1 cellular context compared by ENCODE assay signal in the genomic region with DNA sequence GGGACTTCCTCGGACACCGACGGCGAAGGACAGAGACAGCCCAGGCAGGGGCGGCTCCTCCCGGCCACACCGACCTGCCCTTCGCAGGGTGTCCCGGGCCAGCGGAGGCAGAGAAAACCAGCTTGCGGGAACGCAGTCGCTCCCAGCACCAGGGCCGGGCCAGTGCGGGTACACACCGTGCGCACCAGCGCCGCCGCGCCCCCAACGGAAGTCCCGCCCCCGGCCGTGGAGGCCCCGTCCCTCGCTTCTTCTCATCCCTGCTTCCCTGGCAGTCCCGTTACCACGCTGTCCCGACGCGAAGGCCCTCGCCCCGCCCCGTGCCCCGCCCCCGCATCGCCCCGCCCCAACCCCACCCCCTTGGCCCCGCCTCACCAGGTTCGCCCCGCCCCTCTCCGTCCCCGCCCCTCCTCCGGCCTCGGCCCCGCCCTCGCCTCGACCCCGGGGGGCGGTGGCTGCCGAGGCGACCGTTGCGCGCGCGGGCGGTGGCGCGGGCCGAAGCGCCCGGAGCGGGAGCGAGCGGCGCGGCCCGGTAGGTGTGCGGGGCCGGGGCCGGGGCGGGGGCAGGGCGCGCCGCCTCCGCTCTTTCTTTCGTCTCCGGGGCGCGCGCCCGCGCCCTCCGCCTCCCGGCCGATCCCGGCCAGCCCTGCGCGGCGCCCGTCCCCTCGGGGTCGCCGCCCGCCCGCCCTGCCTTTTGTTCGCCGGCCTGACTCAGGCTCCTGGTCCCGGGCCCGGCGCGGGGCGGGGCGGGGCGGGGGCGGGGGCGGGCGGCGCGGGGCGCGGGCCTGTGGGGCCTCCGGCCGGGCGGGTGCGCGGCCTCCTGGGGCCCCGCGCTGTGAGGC.
TF ChIP-seq lines count a peak whose summit lies in the region.

A gene with protein sequence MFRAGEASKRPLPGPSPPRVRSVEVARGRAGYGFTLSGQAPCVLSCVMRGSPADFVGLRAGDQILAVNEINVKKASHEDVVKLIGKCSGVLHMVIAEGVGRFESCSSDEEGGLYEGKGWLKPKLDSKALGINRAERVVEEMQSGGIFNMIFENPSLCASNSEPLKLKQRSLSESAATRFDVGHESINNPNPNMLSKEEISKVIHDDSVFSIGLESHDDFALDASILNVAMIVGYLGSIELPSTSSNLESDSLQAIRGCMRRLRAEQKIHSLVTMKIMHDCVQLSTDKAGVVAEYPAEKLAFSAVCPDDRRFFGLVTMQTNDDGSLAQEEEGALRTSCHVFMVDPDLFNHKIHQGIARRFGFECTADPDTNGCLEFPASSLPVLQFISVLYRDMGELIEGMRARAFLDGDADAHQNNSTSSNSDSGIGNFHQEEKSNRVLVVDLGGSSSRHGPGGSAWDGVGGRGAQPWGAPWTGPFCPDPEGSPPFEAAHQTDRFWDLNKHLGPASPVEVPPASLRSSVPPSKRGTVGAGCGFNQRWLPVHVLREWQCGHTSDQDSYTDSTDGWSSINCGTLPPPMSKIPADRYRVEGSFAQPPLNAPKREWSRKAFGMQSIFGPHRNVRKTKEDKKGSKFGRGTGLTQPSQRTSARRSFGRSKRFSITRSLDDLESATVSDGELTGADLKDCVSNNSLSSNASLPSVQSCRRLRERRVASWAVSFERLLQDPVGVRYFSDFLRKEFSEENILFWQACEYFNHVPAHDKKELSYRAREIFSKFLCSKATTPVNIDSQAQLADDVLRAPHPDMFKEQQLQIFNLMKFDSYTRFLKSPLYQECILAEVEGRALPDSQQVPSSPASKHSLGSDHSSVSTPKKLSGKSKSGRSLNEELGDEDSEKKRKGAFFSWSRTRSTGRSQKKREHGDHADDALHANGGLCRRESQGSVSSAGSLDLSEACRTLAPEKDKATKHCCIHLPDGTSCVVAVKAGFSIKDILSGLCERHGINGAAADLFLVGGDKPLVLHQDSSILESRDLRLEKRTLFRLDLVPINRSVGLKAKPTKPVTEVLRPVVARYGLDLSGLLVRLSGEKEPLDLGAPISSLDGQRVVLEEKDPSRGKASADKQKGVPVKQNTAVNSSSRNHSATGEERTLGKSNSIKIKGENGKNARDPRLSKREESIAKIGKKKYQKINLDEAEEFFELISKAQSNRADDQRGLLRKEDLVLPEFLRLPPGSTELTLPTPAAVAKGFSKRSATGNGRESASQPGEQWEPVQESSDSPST (N-terminal part only) (plus strand): TSS at position 451 of the 839 bp plus-strand sequence. CDS start 23,150 bp downstream, outside the sequence.

TF ChIP-seq in HepG2, 621 proteins besides CTCF, POLR2A, EP300 and RAD21 (continued from another document and continues in another):
- TF ChIP-seq, protein P1, sequence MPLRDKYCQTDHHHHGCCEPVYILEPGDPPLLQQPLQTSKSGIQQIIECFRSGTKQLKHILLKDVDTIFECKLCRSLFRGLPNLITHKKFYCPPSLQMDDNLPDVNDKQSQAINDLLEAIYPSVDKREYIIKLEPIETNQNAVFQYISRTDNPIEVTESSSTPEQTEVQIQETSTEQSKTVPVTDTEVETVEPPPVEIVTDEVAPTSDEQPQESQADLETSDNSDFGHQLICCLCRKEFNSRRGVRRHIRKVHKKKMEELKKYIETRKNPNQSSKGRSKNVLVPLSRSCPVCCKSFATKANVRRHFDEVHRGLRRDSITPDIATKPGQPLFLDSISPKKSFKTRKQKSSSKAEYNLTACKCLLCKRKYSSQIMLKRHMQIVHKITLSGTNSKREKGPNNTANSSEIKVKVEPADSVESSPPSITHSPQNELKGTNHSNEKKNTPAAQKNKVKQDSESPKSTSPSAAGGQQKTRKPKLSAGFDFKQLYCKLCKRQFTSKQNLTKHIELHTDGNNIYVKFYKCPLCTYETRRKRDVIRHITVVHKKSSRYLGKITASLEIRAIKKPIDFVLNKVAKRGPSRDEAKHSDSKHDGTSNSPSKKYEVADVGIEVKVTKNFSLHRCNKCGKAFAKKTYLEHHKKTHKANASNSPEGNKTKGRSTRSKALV (CRISPR knock-in tag; IDR thresholded peaks at IDR 0.05): peak; percentile 79
- TF ChIP-seq ZNF720 (CRISPR knock-in tag; IDR thresholded peaks at IDR 0.05): no peak
- TF ChIP-seq, protein P2, sequence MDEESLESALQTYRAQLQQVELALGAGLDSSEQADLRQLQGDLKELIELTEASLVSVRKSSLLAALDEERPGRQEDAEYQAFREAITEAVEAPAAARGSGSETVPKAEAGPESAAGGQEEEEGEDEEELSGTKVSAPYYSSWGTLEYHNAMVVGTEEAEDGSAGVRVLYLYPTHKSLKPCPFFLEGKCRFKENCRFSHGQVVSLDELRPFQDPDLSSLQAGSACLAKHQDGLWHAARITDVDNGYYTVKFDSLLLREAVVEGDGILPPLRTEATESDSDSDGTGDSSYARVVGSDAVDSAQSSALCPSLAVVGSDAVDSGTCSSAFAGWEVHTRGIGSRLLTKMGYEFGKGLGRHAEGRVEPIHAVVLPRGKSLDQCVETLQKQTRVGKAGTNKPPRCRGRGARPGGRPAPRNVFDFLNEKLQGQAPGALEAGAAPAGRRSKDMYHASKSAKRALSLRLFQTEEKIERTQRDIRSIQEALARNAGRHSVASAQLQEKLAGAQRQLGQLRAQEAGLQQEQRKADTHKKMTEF (CRISPR knock-in tag; IDR thresholded peaks at IDR 0.05): peak; percentile 62; the same call in 1 of the 2 replicates
- peak; percentile 52; the same call in 1 of the 2 replicates for TF ChIP-seq GFI1 (CRISPR knock-in tag; IDR thresholded peaks at IDR 0.05; ENCODE audit: borderline replicate concordance)
- no peak for TF ChIP-seq ZNF672 (CRISPR knock-in tag; IDR thresholded peaks at IDR 0.05)
- no peak for TF ChIP-seq JDP2 (CRISPR knock-in tag; IDR thresholded peaks at IDR 0.05; ENCODE audit: borderline replicate concordance)
- no peak for TF ChIP-seq SCMH1 (CRISPR knock-in tag; IDR thresholded peaks at IDR 0.05; ENCODE audit: borderline replicate concordance)
- TF ChIP-seq SSRP1 (CRISPR knock-in tag; IDR thresholded peaks at IDR 0.05): no peak
- TF ChIP-seq ZSCAN9 (CRISPR knock-in tag; IDR thresholded peaks at IDR 0.05; ENCODE audit: borderline replicate concordance): no peak
- no peak for TF ChIP-seq ZNF75D (CRISPR knock-in tag; IDR thresholded peaks at IDR 0.05; ENCODE audit: borderline replicate concordance)
- TF ChIP-seq ZC3H13 (CRISPR knock-in tag; IDR thresholded peaks at IDR 0.05): no peak; the same call in none of the 2 replicates
- no peak for TF ChIP-seq ZNF230 (CRISPR knock-in tag; IDR thresholded peaks at IDR 0.05)
- TF ChIP-seq ZNF546 (CRISPR knock-in tag; conservative IDR thresholded peaks at IDR 0.05): no peak
- no peak for TF ChIP-seq ZNF790 (CRISPR knock-in tag; IDR thresholded peaks at IDR 0.05; ENCODE audit: borderline replicate concordance)
- TF ChIP-seq KDM1A (CRISPR knock-in tag; IDR thresholded peaks at IDR 0.05): no peak
- TF ChIP-seq, protein P3, sequence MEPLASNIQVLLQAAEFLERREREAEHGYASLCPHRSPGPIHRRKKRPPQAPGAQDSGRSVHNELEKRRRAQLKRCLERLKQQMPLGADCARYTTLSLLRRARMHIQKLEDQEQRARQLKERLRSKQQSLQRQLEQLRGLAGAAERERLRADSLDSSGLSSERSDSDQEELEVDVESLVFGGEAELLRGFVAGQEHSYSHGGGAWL (CRISPR knock-in tag; IDR thresholded peaks at IDR 0.05): peak; percentile 62
- TF ChIP-seq, protein P4, sequence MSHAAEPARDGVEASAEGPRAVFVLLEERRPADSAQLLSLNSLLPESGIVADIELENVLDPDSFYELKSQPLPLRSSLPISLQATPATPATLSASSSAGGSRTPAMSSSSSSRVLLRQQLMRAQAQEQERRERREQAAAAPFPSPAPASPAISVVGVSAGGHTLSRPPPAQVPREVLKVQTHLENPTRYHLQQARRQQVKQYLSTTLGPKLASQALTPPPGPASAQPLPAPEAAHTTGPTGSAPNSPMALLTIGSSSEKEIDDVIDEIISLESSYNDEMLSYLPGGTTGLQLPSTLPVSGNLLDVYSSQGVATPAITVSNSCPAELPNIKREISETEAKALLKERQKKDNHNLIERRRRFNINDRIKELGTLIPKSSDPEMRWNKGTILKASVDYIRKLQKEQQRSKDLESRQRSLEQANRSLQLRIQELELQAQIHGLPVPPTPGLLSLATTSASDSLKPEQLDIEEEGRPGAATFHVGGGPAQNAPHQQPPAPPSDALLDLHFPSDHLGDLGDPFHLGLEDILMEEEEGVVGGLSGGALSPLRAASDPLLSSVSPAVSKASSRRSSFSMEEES (CRISPR knock-in tag; IDR thresholded peaks at IDR 0.05): no peak
- no peak for TF ChIP-seq EED (CRISPR knock-in tag; IDR thresholded peaks at IDR 0.05)
- no peak for TF ChIP-seq KDM5A (IDR thresholded peaks at IDR 0.05; ENCODE audit: borderline replicate concordance, low read length)
- TF ChIP-seq, protein P5, sequence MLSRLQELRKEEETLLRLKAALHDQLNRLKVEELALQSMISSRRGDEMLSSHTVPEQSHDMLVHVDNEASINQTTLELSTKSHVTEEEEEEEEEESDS (CRISPR knock-in tag; IDR thresholded peaks at IDR 0.05; ENCODE audit: borderline replicate concordance): no peak
- TF ChIP-seq, protein P6, sequence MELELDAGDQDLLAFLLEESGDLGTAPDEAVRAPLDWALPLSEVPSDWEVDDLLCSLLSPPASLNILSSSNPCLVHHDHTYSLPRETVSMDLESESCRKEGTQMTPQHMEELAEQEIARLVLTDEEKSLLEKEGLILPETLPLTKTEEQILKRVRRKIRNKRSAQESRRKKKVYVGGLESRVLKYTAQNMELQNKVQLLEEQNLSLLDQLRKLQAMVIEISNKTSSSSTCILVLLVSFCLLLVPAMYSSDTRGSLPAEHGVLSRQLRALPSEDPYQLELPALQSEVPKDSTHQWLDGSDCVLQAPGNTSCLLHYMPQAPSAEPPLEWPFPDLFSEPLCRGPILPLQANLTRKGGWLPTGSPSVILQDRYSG (CRISPR knock-in tag; IDR thresholded peaks at IDR 0.05): no peak
- TF ChIP-seq, protein P7, sequence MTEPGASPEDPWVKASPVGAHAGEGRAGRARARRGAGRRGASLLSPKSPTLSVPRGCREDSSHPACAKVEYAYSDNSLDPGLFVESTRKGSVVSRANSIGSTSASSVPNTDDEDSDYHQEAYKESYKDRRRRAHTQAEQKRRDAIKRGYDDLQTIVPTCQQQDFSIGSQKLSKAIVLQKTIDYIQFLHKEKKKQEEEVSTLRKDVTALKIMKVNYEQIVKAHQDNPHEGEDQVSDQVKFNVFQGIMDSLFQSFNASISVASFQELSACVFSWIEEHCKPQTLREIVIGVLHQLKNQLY (CRISPR knock-in tag; IDR thresholded peaks at IDR 0.05): no peak
- TF ChIP-seq MED1 (CRISPR knock-in tag; IDR thresholded peaks at IDR 0.05): peak; percentile 54; the same call in 1 of the 2 replicates
- TF ChIP-seq, protein P8, sequence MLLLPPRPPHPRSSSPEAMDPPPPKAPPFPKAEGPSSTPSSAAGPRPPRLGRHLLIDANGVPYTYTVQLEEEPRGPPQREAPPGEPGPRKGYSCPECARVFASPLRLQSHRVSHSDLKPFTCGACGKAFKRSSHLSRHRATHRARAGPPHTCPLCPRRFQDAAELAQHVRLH (CRISPR knock-in tag; IDR thresholded peaks at IDR 0.05; ENCODE audit: borderline replicate concordance, low read depth): peak; percentile 28; the same call in 1 of the 2 replicates
- no peak for TF ChIP-seq ZNF124 (CRISPR knock-in tag; IDR thresholded peaks at IDR 0.05)
- no peak for TF ChIP-seq WIZ (CRISPR knock-in tag; IDR thresholded peaks at IDR 0.05)
- TF ChIP-seq, protein P9, sequence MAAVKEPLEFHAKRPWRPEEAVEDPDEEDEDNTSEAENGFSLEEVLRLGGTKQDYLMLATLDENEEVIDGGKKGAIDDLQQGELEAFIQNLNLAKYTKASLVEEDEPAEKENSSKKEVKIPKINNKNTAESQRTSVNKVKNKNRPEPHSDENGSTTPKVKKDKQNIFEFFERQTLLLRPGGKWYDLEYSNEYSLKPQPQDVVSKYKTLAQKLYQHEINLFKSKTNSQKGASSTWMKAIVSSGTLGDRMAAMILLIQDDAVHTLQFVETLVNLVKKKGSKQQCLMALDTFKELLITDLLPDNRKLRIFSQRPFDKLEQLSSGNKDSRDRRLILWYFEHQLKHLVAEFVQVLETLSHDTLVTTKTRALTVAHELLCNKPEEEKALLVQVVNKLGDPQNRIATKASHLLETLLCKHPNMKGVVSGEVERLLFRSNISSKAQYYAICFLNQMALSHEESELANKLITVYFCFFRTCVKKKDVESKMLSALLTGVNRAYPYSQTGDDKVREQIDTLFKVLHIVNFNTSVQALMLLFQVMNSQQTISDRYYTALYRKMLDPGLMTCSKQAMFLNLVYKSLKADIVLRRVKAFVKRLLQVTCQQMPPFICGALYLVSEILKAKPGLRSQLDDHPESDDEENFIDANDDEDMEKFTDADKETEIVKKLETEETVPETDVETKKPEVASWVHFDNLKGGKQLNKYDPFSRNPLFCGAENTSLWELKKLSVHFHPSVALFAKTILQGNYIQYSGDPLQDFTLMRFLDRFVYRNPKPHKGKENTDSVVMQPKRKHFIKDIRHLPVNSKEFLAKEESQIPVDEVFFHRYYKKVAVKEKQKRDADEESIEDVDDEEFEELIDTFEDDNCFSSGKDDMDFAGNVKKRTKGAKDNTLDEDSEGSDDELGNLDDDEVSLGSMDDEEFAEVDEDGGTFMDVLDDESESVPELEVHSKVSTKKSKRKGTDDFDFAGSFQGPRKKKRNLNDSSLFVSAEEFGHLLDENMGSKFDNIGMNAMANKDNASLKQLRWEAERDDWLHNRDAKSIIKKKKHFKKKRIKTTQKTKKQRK (IDR thresholded peaks at IDR 0.05; ENCODE audit: low read length): no peak
- TF ChIP-seq, protein P10, sequence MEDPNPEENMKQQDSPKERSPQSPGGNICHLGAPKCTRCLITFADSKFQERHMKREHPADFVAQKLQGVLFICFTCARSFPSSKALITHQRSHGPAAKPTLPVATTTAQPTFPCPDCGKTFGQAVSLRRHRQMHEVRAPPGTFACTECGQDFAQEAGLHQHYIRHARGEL (CRISPR knock-in tag; IDR thresholded peaks at IDR 0.05): no peak
- TF ChIP-seq ZNF761 (CRISPR knock-in tag; conservative IDR thresholded peaks at IDR 0.05): no peak; the same call in 1 of the 2 replicates
- TF ChIP-seq ATM (IDR thresholded peaks at IDR 0.05; ENCODE audit: borderline replicate concordance): no peak
- TF ChIP-seq CREM (IDR thresholded peaks at IDR 0.05): no peak
- no peak for TF ChIP-seq CREM (CRISPR knock-in tag; IDR thresholded peaks at IDR 0.05)
- no peak for TF ChIP-seq HCFC1 (IDR thresholded peaks at IDR 0.05; ENCODE audit: low read depth, low read length)
- TF ChIP-seq, protein P11, sequence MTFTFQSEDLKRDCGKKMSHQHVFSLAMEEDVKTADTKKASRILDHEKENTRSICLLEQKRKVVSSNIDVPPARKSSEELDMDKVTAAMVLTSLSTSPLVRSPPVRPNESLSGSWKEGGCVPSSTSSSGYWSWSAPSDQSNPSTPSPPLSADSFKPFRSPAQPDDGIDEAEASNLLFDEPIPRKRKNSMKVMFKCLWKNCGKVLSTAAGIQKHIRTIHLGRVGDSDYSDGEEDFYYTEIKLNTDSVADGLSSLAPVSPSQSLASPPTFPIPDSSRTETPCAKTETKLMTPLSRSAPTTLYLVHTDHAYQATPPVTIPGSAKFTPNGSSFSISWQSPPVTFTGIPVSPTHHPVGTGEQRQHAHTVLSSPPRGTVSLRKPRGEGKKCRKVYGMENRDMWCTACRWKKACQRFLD (CRISPR knock-in tag; IDR thresholded peaks at IDR 0.05; ENCODE audit: borderline replicate concordance): no peak
- TF ChIP-seq MAZ (IDR thresholded peaks at IDR 0.05; ENCODE audit: borderline replicate concordance, low read depth, low read length): 0 out of 2 replicates have a peak, but pooled peaks have one; percentile 24
- peak; percentile 88 for TF ChIP-seq MAZ (CRISPR knock-in tag; IDR thresholded peaks at IDR 0.05; ENCODE audit: low read depth)
